8 cellular contexts compared by ENCODE assay signal in the genomic region with DNA sequence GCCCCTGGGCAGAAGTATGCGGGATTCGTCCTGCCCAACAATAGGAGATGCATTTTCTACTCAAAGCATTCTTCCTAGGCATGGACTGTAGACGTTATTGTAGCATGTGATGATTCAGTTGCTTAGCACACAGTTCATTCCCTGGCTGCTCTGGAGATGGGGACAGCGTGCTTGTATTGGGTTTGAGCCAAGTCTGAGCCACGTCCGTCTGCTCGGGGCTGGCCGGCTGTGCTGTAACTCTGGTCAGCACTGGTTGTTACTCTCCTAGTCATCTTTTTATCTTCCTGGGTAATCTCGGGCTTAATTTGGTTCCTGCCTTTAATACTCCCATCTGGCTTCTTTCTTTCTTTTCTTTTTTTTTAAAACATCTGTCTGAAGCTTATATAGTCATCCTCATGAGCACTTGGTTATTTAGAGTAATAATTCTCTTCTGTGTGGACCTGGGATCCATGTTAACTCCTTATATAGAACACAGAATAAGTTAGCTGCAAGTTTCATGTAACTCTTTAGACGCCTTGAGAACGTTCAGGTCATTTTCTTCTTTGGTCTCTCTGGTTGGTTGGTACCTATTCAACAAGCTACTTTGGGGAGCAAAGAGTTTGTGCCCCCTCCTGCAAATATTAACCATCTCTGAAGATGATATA.
DNase-seq lines count a peak whose midpoint lies in the region; ATAC-seq lines count a peak whose summit lies in the region.

No MANE protein-coding gene starts in this region.

- DNase-seq in GM04503 (ENCODE audit: low read depth) (peak; percentile 96), SK-N-DZ (ENCODE audit: low spot score) (peak; percentile 58), head of caudate nucleus (peak in 37 of 42 donors; percentile 3 to 75 (median 39)), renal cortical epithelial cell (ENCODE audit: low read depth) (peak; percentile 98)
- DNase-seq in stimulated activated naive CD4-positive, alpha-beta T cell (lab: John Stamatoyannopoulos, UW): no peak

- ATAC-seq in GM18502 (IDR thresholded peaks at IDR 0.05; ENCODE audit: poor library complexity, unreplicated experiment) (no peak), HG03354 (IDR thresholded peaks at IDR 0.05; ENCODE audit: poor library complexity, severe bottlenecking, unreplicated experiment) (no peak), HG03039 (IDR thresholded peaks at IDR 0.05; ENCODE audit: unreplicated experiment) (no peak)

- intact Hi-C loops in head of caudate nucleus (cut with DNase I): no loop called here

Comparison
In these comparisons a context has a peak if more than half of its experiments do, and no peak if none do; other contexts are left out.
1. DNase-seq: peak in GM04503 (single experiment), SK-N-DZ (single experiment), head of caudate nucleus (37 of 42) and renal cortical epithelial cell (single experiment); none in stimulated activated naive CD4-positive, alpha-beta T cell (0 of 6).